In the genomic region with DNA sequence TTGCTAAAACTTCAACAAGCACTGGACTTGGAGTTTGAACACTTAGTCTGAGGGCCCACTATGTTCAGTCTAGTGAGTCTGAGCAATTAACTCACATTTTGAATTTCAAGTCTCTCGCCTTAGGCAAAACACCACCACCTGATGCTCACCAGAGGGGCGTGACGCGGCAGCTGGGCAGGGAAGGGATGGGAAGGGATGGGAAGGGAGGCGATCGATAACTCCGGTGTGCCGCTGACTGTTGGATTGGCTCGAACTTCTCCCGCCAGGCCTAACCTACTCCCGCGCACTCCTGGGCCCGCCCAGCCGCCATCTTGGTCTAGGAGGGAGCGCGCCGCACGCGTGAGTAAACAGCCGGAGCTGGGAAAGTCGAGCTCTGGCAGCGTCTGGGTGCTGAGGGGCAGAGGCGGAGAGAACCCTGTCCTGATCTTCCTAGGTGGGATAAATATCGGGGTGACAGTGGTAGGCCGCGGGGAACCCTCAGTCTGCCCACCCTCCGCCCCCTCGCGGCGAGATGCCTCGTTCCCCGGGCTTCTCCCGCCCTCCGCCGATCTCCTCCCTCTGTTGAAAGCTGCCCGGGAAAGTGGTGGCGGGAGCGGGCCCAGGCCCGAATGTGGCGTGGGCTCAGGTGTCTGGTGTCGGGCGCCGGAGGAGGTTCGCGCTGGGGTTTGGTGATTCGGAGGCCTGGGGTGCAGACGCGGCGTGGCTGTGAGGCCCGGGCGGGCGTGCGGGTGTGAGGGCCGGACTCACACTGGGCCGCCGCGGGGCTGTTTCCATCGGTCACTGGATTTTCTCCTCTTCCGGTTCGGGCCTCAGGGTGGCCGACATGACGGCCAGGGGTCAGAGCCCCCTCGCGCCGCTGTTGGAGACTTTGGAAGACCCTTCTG, we compare ENCODE assay signal across 8 cellular contexts. TPM values are rescaled to one million over a fixed set of nuclear protein-coding genes. Genes with fewer than 3 reads are reported as not detected.
DNase-seq lines count a peak whose midpoint lies in the region; ATAC-seq lines count a peak whose summit lies in the region.

A gene with protein sequence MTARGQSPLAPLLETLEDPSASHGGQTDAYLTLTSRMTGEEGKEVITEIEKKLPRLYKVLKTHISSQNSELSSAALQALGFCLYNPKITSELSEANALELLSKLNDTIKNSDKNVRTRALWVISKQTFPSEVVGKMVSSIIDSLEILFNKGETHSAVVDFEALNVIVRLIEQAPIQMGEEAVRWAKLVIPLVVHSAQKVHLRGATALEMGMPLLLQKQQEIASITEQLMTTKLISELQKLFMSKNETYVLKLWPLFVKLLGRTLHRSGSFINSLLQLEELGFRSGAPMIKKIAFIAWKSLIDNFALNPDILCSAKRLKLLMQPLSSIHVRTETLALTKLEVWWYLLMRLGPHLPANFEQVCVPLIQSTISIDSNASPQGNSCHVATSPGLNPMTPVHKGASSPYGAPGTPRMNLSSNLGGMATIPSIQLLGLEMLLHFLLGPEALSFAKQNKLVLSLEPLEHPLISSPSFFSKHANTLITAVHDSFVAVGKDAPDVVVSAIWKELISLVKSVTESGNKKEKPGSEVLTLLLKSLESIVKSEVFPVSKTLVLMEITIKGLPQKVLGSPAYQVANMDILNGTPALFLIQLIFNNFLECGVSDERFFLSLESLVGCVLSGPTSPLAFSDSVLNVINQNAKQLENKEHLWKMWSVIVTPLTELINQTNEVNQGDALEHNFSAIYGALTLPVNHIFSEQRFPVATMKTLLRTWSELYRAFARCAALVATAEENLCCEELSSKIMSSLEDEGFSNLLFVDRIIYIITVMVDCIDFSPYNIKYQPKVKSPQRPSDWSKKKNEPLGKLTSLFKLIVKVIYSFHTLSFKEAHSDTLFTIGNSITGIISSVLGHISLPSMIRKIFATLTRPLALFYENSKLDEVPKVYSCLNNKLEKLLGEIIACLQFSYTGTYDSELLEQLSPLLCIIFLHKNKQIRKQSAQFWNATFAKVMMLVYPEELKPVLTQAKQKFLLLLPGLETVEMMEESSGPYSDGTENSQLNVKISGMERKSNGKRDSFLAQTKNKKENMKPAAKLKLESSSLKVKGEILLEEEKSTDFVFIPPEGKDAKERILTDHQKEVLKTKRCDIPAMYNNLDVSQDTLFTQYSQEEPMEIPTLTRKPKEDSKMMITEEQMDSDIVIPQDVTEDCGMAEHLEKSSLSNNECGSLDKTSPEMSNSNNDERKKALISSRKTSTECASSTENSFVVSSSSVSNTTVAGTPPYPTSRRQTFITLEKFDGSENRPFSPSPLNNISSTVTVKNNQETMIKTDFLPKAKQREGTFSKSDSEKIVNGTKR (N-terminal part only) (plus strand): TSS at position 302 of the 884 bp plus-strand sequence. CDS start 522 bp downstream, at position 824.

- peak within 1 kb of the TSS; percentile 91 to 99 (median 96) for H3K4me3 Mint-ChIP-seq in naive thymus-derived CD4-positive, alpha-beta T cell
- peak within 1 kb of the TSS; percentile 92 to 94 for H3K4me3 Mint-ChIP-seq in stimulated activated naive B cell treated with anti-CD40 and anti-IgM and Interleukin-4, amounts not matched to agents 10 μg/mL and 1 μg/mL and 100 μg/mL, for 72 hours

- intact Hi-C loops in naive thymus-derived CD4-positive, alpha-beta T cell (cut with micrococcal nuclease): loop anchor here (1.0 to 5.0 kb wide), 8 partner anchors 13 to 1823 kb away; a partner anchor contains a TSS

- POLR2A ChIA-PET in naive thymus-derived CD4-positive, alpha-beta T cell (lab: Charles Lee): interaction anchor here (0.7 to 2.2 kb wide), 8 partner anchors 11 to 1823 kb away, joined by 3 to 9 read pairs (median 6); a partner anchor contains a TSS

- H3K9me3 Mint-ChIP-seq in naive thymus-derived CD4-positive, alpha-beta T cell: peaks cover 0 to 4% (median 0%) of the 10 kb centered on the region in 11 donors
- no peaks in the 10 kb centered on the region for H3K9me3 Mint-ChIP-seq in stimulated activated naive B cell treated with anti-CD40 and anti-IgM and Interleukin-4, amounts not matched to agents 10 μg/mL and 1 μg/mL and 100 μg/mL, for 72 hours

- peaks cover 0 to 17% (median 3%) of the 10 kb centered on the region in 5 donors for H3K36me3 Mint-ChIP-seq in naive thymus-derived CD4-positive, alpha-beta T cell
- peaks cover 10 to 17% of the 10 kb centered on the region in 2 donors for H3K36me3 Mint-ChIP-seq in stimulated activated naive B cell treated with anti-CD40 and anti-IgM and Interleukin-4, amounts not matched to agents 10 μg/mL and 1 μg/mL and 100 μg/mL, for 72 hours

- peaks cover 0 to 3% (median 0%) of the 10 kb centered on the region in 5 donors for H3K27me3 Mint-ChIP-seq in naive thymus-derived CD4-positive, alpha-beta T cell
- no peaks in the 10 kb centered on the region for H3K27me3 Mint-ChIP-seq in stimulated activated naive B cell treated with anti-CD40 and anti-IgM and Interleukin-4, amounts not matched to agents 10 μg/mL and 1 μg/mL and 100 μg/mL, for 72 hours

- peaks cover 6 to 14% of the 10 kb centered on the region in 2 donors for H3K4me1 ChIP-seq in naive thymus-derived CD4-positive, alpha-beta T cell (ENCODE audit: control insufficient read depth in 2 of 2, insufficient read depth in 2 of 2, low read length in 2 of 2)

- H3K4me1 Mint-ChIP-seq in naive thymus-derived CD4-positive, alpha-beta T cell: peaks cover 12 to 43% (median 35%) of the 10 kb centered on the region in 7 donors
- H3K4me1 Mint-ChIP-seq in stimulated activated naive B cell treated with anti-CD40 and anti-IgM and Interleukin-4, amounts not matched to agents 10 μg/mL and 1 μg/mL and 100 μg/mL, for 72 hours: peaks cover 18 to 29% of the 10 kb centered on the region in 2 donors

- CTCF ChIA-PET in naive thymus-derived CD4-positive, alpha-beta T cell (lab: Charles Lee): interaction anchor here (0.8 to 1.4 kb wide), 2 partner anchors 12 to 149 kb away, joined by 4 to 7 read pairs; a partner anchor contains a TSS

- H3K27ac ChIP-seq in KOPT-K1 (ENCODE audit: low read depth, low read length, poor library complexity, severe bottlenecking): peak within 1 kb of the TSS; percentile 92
- H3K27ac ChIP-seq in naive thymus-derived CD4-positive, alpha-beta T cell (ENCODE audit: low read depth, low read length): peak within 1 kb of the TSS; percentile 89

- DNase-seq in Daoy (ENCODE audit: low read depth) (peak; percentile 98), RKO (ENCODE audit: low spot score) (peak; percentile 97), activated T-helper 1 cell treated with Interleukin-2 at 50 U/mL for 16 hours (ENCODE audit: low read depth) (peak; percentile 64), fibroblast of gingiva (ENCODE audit: low read depth) (peak; percentile 90)
- peak; percentile 65 to 78 (median 69) for DNase-seq in naive thymus-derived CD4-positive, alpha-beta T cell
- DNase-seq in stimulated activated naive B cell treated with anti-CD40 and anti-IgM and Interleukin-4, amounts not matched to agents 10 μg/mL and 1 μg/mL and 100 μg/mL, for 72 hours: peak; percentile 81

- peak within 1 kb of the TSS; percentile 88 to 98 (median 95) for H3K27ac Mint-ChIP-seq in naive thymus-derived CD4-positive, alpha-beta T cell
- peak within 1 kb of the TSS; percentile 98 for H3K27ac Mint-ChIP-seq in stimulated activated naive B cell treated with anti-CD40 and anti-IgM and Interleukin-4, amounts not matched to agents 10 μg/mL and 1 μg/mL and 100 μg/mL, for 72 hours

- H3K36me3 ChIP-seq in KOPT-K1 (ENCODE audit: insufficient read depth, low read length): peaks cover 35% of the 10 kb centered on the region
- peaks cover 0 to 23% (median 0%) of the 10 kb centered on the region in 3 experiments for H3K36me3 ChIP-seq in naive thymus-derived CD4-positive, alpha-beta T cell (ENCODE audit: control insufficient read depth in 2 of 3, insufficient read depth in 3 of 3, low read length in 3 of 3)

- no peaks in the 10 kb centered on the region for H3K27me3 ChIP-seq in naive thymus-derived CD4-positive, alpha-beta T cell (ENCODE audit: control insufficient read depth in 2 of 2, insufficient read depth in 2 of 2, low read length in 2 of 2)

- no peaks in the 10 kb centered on the region for H3K9me3 ChIP-seq in KOPT-K1 (ENCODE audit: insufficient read depth, low read length, poor library complexity, severe bottlenecking)
- H3K9me3 ChIP-seq in naive thymus-derived CD4-positive, alpha-beta T cell (ENCODE audit: control insufficient read depth in 2 of 3, low read length in 3 of 3): no peaks in the 10 kb centered on the region

- ATAC-seq in GM21786 (IDR thresholded peaks at IDR 0.05; ENCODE audit: unreplicated experiment): peak; percentile 94
- ATAC-seq in naive thymus-derived CD4-positive, alpha-beta T cell: peak; percentile 95
- ATAC-seq in stimulated activated naive B cell treated with anti-CD40 and anti-IgM and Interleukin-4, amounts not matched to agents 10 μg/mL and 1 μg/mL and 100 μg/mL, for 72 hours (replicated peaks): peak; percentile 93 to 95

- peak within 1 kb of the TSS; percentile 73 for H3K4me3 ChIP-seq in naive thymus-derived CD4-positive, alpha-beta T cell (ENCODE audit: low read length)

RNA-seq across cellular contexts. Expression of the gene that starts here (rescaled TPM):
- total RNA-seq in Daoy (2014; rRNA removed; shearing (Covaris generic)): 45.9 and 56.1 TPM in 2 replicates
- total RNA-seq in naive thymus-derived CD4-positive, alpha-beta T cell: 10 to 100 TPM; 39.8 to 74.0 (median 66.7) TPM
- 10 to 100 TPM; 26.3 to 37.4 TPM for polyA plus RNA-seq in naive thymus-derived CD4-positive, alpha-beta T cell

Comparison
In these comparisons a context has a peak if more than half of its experiments do, and no peak if none do; other contexts are left out.
1. Peak in every context shown above with its lines: DNase-seq, ATAC-seq, H3K4me3 ChIP-seq and H3K27ac ChIP-seq.